ENCODE assay signal across 1 cellular context in the genomic region with DNA sequence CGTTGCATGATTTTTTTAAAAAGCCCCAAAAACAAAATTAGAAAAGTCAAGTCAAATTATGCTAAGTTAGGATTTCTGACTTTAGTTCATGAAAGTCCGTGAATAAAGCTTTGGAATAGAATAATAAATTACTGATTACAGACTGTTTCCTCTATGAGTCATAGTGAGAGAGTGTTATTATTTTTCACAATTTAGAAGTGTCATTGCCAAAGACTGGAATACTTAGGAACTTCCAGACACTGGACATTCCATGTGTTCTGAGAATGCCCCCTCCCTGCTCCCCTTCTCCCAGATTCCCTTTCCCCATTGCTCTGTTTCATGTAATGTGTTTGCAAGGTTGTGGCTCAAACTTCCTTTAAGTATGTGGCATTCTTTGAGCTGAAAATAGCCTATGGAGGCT.
TF ChIP-seq lines count a peak whose summit lies in the region.

No MANE protein-coding gene starts in this region.

TF ChIP-seq in GM12878, 131 proteins besides CTCF, POLR2A, EP300 and RAD21 (continued from another document):
- TF ChIP-seq, protein P1, sequence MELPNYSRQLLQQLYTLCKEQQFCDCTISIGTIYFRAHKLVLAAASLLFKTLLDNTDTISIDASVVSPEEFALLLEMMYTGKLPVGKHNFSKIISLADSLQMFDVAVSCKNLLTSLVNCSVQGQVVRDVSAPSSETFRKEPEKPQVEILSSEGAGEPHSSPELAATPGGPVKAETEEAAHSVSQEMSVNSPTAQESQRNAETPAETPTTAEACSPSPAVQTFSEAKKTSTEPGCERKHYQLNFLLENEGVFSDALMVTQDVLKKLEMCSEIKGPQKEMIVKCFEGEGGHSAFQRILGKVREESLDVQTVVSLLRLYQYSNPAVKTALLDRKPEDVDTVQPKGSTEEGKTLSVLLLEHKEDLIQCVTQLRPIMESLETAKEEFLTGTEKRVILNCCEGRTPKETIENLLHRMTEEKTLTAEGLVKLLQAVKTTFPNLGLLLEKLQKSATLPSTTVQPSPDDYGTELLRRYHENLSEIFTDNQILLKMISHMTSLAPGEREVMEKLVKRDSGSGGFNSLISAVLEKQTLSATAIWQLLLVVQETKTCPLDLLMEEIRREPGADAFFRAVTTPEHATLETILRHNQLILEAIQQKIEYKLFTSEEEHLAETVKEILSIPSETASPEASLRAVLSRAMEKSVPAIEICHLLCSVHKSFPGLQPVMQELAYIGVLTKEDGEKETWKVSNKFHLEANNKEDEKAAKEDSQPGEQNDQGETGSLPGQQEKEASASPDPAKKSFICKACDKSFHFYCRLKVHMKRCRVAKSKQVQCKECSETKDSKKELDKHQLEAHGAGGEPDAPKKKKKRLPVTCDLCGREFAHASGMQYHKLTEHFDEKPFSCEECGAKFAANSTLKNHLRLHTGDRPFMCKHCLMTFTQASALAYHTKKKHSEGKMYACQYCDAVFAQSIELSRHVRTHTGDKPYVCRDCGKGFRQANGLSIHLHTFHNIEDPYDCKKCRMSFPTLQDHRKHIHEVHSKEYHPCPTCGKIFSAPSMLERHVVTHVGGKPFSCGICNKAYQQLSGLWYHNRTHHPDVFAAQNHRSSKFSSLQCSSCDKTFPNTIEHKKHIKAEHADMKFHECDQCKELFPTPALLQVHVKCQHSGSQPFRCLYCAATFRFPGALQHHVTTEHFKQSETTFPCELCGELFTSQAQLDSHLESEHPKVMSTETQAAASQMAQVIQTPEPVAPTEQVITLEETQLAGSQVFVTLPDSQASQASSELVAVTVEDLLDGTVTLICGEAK (IDR thresholded peaks at IDR 0.05; ENCODE audit: borderline replicate concordance), result no peak; the same call in 1 of the 2 replicates
- TF ChIP-seq, protein P2, sequence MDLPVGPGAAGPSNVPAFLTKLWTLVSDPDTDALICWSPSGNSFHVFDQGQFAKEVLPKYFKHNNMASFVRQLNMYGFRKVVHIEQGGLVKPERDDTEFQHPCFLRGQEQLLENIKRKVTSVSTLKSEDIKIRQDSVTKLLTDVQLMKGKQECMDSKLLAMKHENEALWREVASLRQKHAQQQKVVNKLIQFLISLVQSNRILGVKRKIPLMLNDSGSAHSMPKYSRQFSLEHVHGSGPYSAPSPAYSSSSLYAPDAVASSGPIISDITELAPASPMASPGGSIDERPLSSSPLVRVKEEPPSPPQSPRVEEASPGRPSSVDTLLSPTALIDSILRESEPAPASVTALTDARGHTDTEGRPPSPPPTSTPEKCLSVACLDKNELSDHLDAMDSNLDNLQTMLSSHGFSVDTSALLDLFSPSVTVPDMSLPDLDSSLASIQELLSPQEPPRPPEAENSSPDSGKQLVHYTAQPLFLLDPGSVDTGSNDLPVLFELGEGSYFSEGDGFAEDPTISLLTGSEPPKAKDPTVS (IDR thresholded peaks at IDR 0.05; ENCODE audit: low read depth, low read length), result no peak
- TF ChIP-seq, protein P3, sequence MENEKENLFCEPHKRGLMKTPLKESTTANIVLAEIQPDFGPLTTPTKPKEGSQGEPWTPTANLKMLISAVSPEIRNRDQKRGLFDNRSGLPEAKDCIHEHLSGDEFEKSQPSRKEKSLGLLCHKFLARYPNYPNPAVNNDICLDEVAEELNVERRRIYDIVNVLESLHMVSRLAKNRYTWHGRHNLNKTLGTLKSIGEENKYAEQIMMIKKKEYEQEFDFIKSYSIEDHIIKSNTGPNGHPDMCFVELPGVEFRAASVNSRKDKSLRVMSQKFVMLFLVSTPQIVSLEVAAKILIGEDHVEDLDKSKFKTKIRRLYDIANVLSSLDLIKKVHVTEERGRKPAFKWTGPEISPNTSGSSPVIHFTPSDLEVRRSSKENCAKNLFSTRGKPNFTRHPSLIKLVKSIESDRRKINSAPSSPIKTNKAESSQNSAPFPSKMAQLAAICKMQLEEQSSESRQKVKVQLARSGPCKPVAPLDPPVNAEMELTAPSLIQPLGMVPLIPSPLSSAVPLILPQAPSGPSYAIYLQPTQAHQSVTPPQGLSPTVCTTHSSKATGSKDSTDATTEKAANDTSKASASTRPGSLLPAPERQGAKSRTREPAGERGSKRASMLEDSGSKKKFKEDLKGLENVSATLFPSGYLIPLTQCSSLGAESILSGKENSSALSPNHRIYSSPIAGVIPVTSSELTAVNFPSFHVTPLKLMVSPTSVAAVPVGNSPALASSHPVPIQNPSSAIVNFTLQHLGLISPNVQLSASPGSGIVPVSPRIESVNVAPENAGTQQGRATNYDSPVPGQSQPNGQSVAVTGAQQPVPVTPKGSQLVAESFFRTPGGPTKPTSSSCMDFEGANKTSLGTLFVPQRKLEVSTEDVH (IDR thresholded peaks at IDR 0.05; ENCODE audit: low read depth, partially characterized antibody), result no peak
- TF ChIP-seq WRNIP1 (IDR thresholded peaks at IDR 0.05; ENCODE audit: borderline replicate concordance, low read depth, low read length) (no peak), FOXK2 (IDR thresholded peaks at IDR 0.05) (no peak), NFIC (IDR thresholded peaks at IDR 0.05; ENCODE audit: low read depth, low read length) (peak; percentile 20; the same call in 1 of the 2 replicates), TAF1 (IDR thresholded peaks at IDR 0.05; ENCODE audit: borderline replicate concordance, low read depth, low read length) (no peak), NR2C1 (IDR thresholded peaks at IDR 0.05) (no peak), IKZF2 (IDR thresholded peaks at IDR 0.05) (peak; percentile 91 to 94), POLR2AphosphoS2 (IDR thresholded peaks at IDR 0.05; ENCODE audit: low read depth, low read length) (no peak), NR2C2 (IDR thresholded peaks at IDR 0.05; ENCODE audit: borderline replicate concordance, control insufficient read depth, insufficient read length, low read depth) (no peak), MTA3 (IDR thresholded peaks at IDR 0.05; ENCODE audit: borderline replicate concordance, low read length) (no peak), JUNB (IDR thresholded peaks at IDR 0.05) (peak; percentile 46; the same call in 1 of the 2 replicates), SUZ12 (IDR thresholded peaks at IDR 0.05; ENCODE audit: unreplicated experiment) (no peak), SRF (IDR thresholded peaks at IDR 0.05; ENCODE audit: low read depth in 2 of 2, low read length in 2 of 2) (no peak), CBX5 (IDR thresholded peaks at IDR 0.05; ENCODE audit: low read depth) (no peak), DPF2 (IDR thresholded peaks at IDR 0.05) (peak; percentile 75), RBBP5 (conservative IDR thresholded peaks at IDR 0.05) (no peak), MEF2B (IDR thresholded peaks at IDR 0.05; ENCODE audit: partially characterized antibody, poor library complexity, severe bottlenecking) (no peak), ZBED1 (IDR thresholded peaks at IDR 0.05; ENCODE audit: borderline replicate concordance) (no peak), ZNF274 (IDR thresholded peaks at IDR 0.05; ENCODE audit: insufficient read depth, insufficient read length) (no peak), TBL1XR1 (IDR thresholded peaks at IDR 0.05; ENCODE audit: low read depth, low read length) (no peak)
- TF ChIP-seq, protein P4, sequence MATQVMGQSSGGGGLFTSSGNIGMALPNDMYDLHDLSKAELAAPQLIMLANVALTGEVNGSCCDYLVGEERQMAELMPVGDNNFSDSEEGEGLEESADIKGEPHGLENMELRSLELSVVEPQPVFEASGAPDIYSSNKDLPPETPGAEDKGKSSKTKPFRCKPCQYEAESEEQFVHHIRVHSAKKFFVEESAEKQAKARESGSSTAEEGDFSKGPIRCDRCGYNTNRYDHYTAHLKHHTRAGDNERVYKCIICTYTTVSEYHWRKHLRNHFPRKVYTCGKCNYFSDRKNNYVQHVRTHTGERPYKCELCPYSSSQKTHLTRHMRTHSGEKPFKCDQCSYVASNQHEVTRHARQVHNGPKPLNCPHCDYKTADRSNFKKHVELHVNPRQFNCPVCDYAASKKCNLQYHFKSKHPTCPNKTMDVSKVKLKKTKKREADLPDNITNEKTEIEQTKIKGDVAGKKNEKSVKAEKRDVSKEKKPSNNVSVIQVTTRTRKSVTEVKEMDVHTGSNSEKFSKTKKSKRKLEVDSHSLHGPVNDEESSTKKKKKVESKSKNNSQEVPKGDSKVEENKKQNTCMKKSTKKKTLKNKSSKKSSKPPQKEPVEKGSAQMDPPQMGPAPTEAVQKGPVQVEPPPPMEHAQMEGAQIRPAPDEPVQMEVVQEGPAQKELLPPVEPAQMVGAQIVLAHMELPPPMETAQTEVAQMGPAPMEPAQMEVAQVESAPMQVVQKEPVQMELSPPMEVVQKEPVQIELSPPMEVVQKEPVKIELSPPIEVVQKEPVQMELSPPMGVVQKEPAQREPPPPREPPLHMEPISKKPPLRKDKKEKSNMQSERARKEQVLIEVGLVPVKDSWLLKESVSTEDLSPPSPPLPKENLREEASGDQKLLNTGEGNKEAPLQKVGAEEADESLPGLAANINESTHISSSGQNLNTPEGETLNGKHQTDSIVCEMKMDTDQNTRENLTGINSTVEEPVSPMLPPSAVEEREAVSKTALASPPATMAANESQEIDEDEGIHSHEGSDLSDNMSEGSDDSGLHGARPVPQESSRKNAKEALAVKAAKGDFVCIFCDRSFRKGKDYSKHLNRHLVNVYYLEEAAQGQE (IDR thresholded peaks at IDR 0.05; ENCODE audit: low read depth, low read length), result no peak
- TF ChIP-seq, protein P5, sequence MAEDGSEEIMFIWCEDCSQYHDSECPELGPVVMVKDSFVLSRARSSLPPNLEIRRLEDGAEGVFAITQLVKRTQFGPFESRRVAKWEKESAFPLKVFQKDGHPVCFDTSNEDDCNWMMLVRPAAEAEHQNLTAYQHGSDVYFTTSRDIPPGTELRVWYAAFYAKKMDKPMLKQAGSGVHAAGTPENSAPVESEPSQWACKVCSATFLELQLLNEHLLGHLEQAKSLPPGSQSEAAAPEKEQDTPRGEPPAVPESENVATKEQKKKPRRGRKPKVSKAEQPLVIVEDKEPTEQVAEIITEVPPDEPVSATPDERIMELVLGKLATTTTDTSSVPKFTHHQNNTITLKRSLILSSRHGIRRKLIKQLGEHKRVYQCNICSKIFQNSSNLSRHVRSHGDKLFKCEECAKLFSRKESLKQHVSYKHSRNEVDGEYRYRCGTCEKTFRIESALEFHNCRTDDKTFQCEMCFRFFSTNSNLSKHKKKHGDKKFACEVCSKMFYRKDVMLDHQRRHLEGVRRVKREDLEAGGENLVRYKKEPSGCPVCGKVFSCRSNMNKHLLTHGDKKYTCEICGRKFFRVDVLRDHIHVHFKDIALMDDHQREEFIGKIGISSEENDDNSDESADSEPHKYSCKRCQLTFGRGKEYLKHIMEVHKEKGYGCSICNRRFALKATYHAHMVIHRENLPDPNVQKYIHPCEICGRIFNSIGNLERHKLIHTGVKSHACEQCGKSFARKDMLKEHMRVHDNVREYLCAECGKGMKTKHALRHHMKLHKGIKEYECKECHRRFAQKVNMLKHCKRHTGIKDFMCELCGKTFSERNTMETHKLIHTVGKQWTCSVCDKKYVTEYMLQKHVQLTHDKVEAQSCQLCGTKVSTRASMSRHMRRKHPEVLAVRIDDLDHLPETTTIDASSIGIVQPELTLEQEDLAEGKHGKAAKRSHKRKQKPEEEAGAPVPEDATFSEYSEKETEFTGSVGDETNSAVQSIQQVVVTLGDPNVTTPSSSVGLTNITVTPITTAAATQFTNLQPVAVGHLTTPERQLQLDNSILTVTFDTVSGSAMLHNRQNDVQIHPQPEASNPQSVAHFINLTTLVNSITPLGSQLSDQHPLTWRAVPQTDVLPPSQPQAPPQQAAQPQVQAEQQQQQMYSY (CRISPR knock-in tag; IDR thresholded peaks at IDR 0.05), result no peak
- TF ChIP-seq, protein P6, sequence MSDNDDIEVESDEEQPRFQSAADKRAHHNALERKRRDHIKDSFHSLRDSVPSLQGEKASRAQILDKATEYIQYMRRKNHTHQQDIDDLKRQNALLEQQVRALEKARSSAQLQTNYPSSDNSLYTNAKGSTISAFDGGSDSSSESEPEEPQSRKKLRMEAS (IDR thresholded peaks at IDR 0.05; ENCODE audit: low read depth, low read length), result no peak
- TF ChIP-seq, protein P7, sequence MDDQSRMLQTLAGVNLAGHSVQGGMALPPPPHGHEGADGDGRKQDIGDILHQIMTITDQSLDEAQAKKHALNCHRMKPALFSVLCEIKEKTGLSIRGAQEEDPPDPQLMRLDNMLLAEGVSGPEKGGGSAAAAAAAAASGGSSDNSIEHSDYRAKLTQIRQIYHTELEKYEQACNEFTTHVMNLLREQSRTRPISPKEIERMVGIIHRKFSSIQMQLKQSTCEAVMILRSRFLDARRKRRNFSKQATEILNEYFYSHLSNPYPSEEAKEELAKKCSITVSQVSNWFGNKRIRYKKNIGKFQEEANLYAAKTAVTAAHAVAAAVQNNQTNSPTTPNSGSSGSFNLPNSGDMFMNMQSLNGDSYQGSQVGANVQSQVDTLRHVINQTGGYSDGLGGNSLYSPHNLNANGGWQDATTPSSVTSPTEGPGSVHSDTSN (IDR thresholded peaks at IDR 0.05; ENCODE audit: insufficient replicate concordance, low read depth, low read length), result no peak
